Comparison of ENCODE assay signal across 18 cellular contexts in genomic region chr1:113782451-113782850, GRCh38. TPM values are rescaled to one million over a fixed set of nuclear protein-coding genes. Genes with fewer than 3 reads are reported as not detected.
DNase-seq lines count a peak whose midpoint lies in the region; ATAC-seq and TF ChIP-seq lines count a peak whose summit lies in the region.
"Had no signal": no experiment of that assay in that cellular context is flagged by ENCODE, and none has a peak within 500 bp of the region (broad histone marks: within the 10 kb centered on the region; RNA-seq: fewer than 3 reads in every experiment).

No MANE protein-coding gene starts in this region.

- H3K27ac ChIP-seq in KOPT-K1 (ENCODE audit: low read depth, low read length, poor library complexity, severe bottlenecking): peak overlapping the region; percentile 71
- H3K27ac ChIP-seq in psoas muscle: peak overlapping the region; percentile 83
- H3K27ac ChIP-seq: A549, ascending aorta, ovary had no signal

- DNase-seq in activated CD4-positive, alpha-beta T cell treated with anti-CD3 and anti-CD28 coated beads for 36 hours: no peak
- no peak for DNase-seq in activated CD4-positive, alpha-beta T cell treated with anti-CD3 and anti-CD28 coated beads for 1 hour
- no peak for DNase-seq in activated naive CD8-positive, alpha-beta T cell treated with anti-CD3 and anti-CD28 coated beads, Interleukin-2, amount 50 U/mL, for 24 hours
- DNase-seq in psoas muscle (no peak), inferior parietal cortex (ENCODE audit: extremely low spot score) (no peak), GF-D8 (lab: John Stamatoyannopoulos, UW) (no peak), progenitor cell of endocrine pancreas (ENCODE audit: low spot score, unreplicated experiment) (no peak)
- DNase-seq: colonic mucosa, COR-L47, Karpas-422, kidney glomerular epithelial cell, NCI-H446, ovary, substantia nigra, T-cell had no signal

- intact Hi-C loops in activated CD4-positive, alpha-beta T cell treated with anti-CD3 and anti-CD28 coated beads for 36 hours (cut with DNase I, micrococcal nuclease): no loop called here
- intact Hi-C loops in psoas muscle (cut with DNase I): loop anchor here in 1 of 2 donors (1.0 kb wide), 1 partner anchor 23 kb away; the partner anchor contains the start of gene PHTF1

- no peaks in the 10 kb centered on the region for H3K27me3 Mint-ChIP-seq in activated CD4-positive, alpha-beta T cell treated with anti-CD3 and anti-CD28 coated beads for 36 hours
- H3K27me3 Mint-ChIP-seq in activated naive CD8-positive, alpha-beta T cell treated with anti-CD3 and anti-CD28 coated beads, Interleukin-2, amount 50 U/mL, for 24 hours: no peaks in the 10 kb centered on the region
- H3K27me3 Mint-ChIP-seq in progenitor cell of endocrine pancreas: no peaks in the 10 kb centered on the region
- H3K27me3 Mint-ChIP-seq: T-cell had no signal

- TF ChIP-seq CTCF in psoas muscle (IDR thresholded peaks at IDR 0.05): no peak
- no peak for TF ChIP-seq CTCF in progenitor cell of endocrine pancreas (IDR thresholded peaks at IDR 0.05; ENCODE audit: unreplicated experiment)

- H3K9me3 ChIP-seq in KOPT-K1 (ENCODE audit: insufficient read depth, low read length, poor library complexity, severe bottlenecking) (no peaks in the 10 kb centered on the region), psoas muscle (no peaks in the 10 kb centered on the region)
- H3K9me3 ChIP-seq: A549, ascending aorta, colonic mucosa, ovary had no signal

- H3K4me3 Mint-ChIP-seq in activated CD4-positive, alpha-beta T cell treated with anti-CD3 and anti-CD28 coated beads for 36 hours: no peak overlapping the region
- no peak overlapping the region for H3K4me3 Mint-ChIP-seq in activated naive CD8-positive, alpha-beta T cell treated with anti-CD3 and anti-CD28 coated beads, Interleukin-2, amount 50 U/mL, for 24 hours
- H3K4me3 Mint-ChIP-seq in progenitor cell of endocrine pancreas (ENCODE audit: low read depth): no peak overlapping the region

- 1 to 8% (median 5%) methylated on average over 2 of the region's 2 CpGs for WGBS in psoas muscle, 3 donors

- ATAC-seq in activated CD4-positive, alpha-beta T cell treated with anti-CD3 and anti-CD28 coated beads for 36 hours: no peak
- ATAC-seq in activated naive CD8-positive, alpha-beta T cell treated with anti-CD3 and anti-CD28 coated beads, Interleukin-2, amount 50 U/mL, for 24 hours: no peak
- peak in 1 of 4 donors; percentile 22 for ATAC-seq in psoas muscle
- ATAC-seq: A549, T-cell had no signal

- H3K4me1 Mint-ChIP-seq in activated CD4-positive, alpha-beta T cell treated with anti-CD3 and anti-CD28 coated beads for 36 hours: peaks cover 26% of the 10 kb centered on the region
- peaks cover 44% of the 10 kb centered on the region for H3K4me1 Mint-ChIP-seq in activated naive CD8-positive, alpha-beta T cell treated with anti-CD3 and anti-CD28 coated beads, Interleukin-2, amount 50 U/mL, for 24 hours
- peaks cover 11% of the 10 kb centered on the region for H3K4me1 Mint-ChIP-seq in progenitor cell of endocrine pancreas (ENCODE audit: low read depth)

- POLR2A ChIA-PET in activated CD4-positive, alpha-beta T cell treated with anti-CD3 and anti-CD28 coated beads for 36 hours (lab: Charles Lee): no interaction called here

- CTCF ChIA-PET in activated CD4-positive, alpha-beta T cell treated with anti-CD3 and anti-CD28 coated beads for 36 hours (lab: Charles Lee): interaction anchor here (1.2 to 1.4 kb wide), 3 partner anchors 10 to 22 kb away, joined by 3 to 5 read pairs (median 4); no protein-coding TSS in a partner anchor

- H3K27me3 ChIP-seq in psoas muscle (ENCODE audit: insufficient read depth in 3 of 3, low read length in 2 of 3): no peaks in the 10 kb centered on the region
- H3K27me3 ChIP-seq: ascending aorta, colonic mucosa, ovary had no signal

- H3K9me3 Mint-ChIP-seq in activated CD4-positive, alpha-beta T cell treated with anti-CD3 and anti-CD28 coated beads for 36 hours (ENCODE audit: low read depth): peaks cover 4% of the 10 kb centered on the region
- H3K9me3 Mint-ChIP-seq in activated naive CD8-positive, alpha-beta T cell treated with anti-CD3 and anti-CD28 coated beads, Interleukin-2, amount 50 U/mL, for 24 hours: no peaks in the 10 kb centered on the region
- peaks cover 4% of the 10 kb centered on the region for H3K9me3 Mint-ChIP-seq in progenitor cell of endocrine pancreas (ENCODE audit: low read depth)

- peaks cover 81% of the 10 kb centered on the region for H3K4me1 ChIP-seq in psoas muscle

- H3K27ac Mint-ChIP-seq in activated CD4-positive, alpha-beta T cell treated with anti-CD3 and anti-CD28 coated beads for 36 hours: peak overlapping the region; percentile 96
- H3K27ac Mint-ChIP-seq in activated naive CD8-positive, alpha-beta T cell treated with anti-CD3 and anti-CD28 coated beads, Interleukin-2, amount 50 U/mL, for 24 hours: peak overlapping the region; percentile 92
- no peak overlapping the region for H3K27ac Mint-ChIP-seq in progenitor cell of endocrine pancreas

- peak overlapping the region; percentile 37 for H3K4me3 ChIP-seq in psoas muscle
- H3K4me3 ChIP-seq: A549, ascending aorta, colonic mucosa, ovary had no signal

- peaks cover 19% of the 10 kb centered on the region for H3K36me3 ChIP-seq in KOPT-K1 (ENCODE audit: insufficient read depth, low read length)
- H3K36me3 ChIP-seq in psoas muscle (ENCODE audit: insufficient read depth in 1 of 2, low read depth in 1 of 2): no peaks in the 10 kb centered on the region
- H3K36me3 ChIP-seq: ascending aorta, colonic mucosa, ovary had no signal

- H3K36me3 Mint-ChIP-seq in activated CD4-positive, alpha-beta T cell treated with anti-CD3 and anti-CD28 coated beads for 36 hours (ENCODE audit: low read depth): peaks cover 11% of the 10 kb centered on the region
- H3K36me3 Mint-ChIP-seq in activated naive CD8-positive, alpha-beta T cell treated with anti-CD3 and anti-CD28 coated beads, Interleukin-2, amount 50 U/mL, for 24 hours (ENCODE audit: low read depth): peaks cover 5% of the 10 kb centered on the region
- peaks cover 10% of the 10 kb centered on the region for H3K36me3 Mint-ChIP-seq in progenitor cell of endocrine pancreas (ENCODE audit: insufficient read depth)

RNA-seq across cellular contexts. Expression of gene PHTF1, which starts 23.2 kb away (rescaled TPM):
- total RNA-seq in activated CD4-positive, alpha-beta T cell treated with anti-CD3 and anti-CD28 coated beads for 36 hours: 10 to 100 TPM; 11.3 to 12.2 TPM
- total RNA-seq in psoas muscle (10 to 100 TPM in 1 of 4 donors, 1 to 10 TPM in 3; 6.0 to 12.6 (median 9.2) TPM), progenitor cell of endocrine pancreas (51.3 and 51.9 TPM in 2 replicates)
- polyA plus RNA-seq in psoas muscle: 10 to 100 TPM in 2 of 3 donors, 1 to 10 TPM in 1; 6.5 to 14.0 (median 10.7) TPM

RNA-seq across cellular contexts. Expression of gene RSBN1, which starts 29.8 kb away (rescaled TPM):
- total RNA-seq in activated CD4-positive, alpha-beta T cell treated with anti-CD3 and anti-CD28 coated beads for 36 hours: 10 to 100 TPM; 22.1 to 24.3 TPM
- 10 to 100 TPM; 11.0 to 20.8 (median 12.7) TPM for total RNA-seq in psoas muscle
- polyA plus RNA-seq in psoas muscle: 1 to 10 TPM; 3.5 to 9.4 (median 4.6) TPM
- 25.9 and 29.1 TPM in 2 replicates for total RNA-seq in progenitor cell of endocrine pancreas
